Comparison of ENCODE assay signal across 1 cellular context in the genomic region with DNA sequence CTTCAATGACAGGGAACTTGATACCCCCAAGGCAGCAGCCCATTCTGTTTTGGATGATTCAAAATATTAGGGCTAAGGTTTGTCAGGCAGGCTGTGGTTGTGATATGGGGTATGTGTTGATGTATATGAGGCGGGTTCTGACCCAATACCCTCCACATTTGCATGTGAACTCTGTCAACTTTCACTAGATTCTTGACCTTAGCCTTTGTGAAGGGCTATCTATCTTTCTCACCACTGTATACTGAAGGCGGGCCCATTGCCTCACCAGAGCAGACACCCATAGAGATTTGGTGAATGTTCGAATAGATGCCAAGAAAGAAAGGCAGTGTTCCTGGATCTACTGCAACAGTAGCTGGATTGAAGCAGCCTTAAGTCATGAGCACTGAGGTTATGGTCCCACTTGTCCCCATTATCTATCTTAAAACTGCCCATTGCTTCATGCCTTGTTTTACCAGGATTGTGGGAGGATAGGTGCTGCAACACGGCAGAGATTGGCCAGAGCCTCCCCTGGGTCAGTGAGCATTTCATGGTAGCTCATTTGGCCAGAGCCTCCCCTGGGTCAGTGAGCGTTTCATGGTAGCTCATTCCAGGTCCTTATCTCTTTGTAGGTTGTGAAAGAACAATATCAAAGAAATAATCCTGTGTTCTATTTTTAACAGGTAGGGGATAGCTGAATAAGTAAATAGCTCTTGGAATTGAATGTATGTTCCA.
TF ChIP-seq lines count a peak whose summit lies in the region.

No MANE protein-coding gene starts in this region.

TF ChIP-seq in GM12878, 131 proteins besides CTCF, POLR2A, EP300 and RAD21 (continued from another document):
- TF ChIP-seq, protein P1, sequence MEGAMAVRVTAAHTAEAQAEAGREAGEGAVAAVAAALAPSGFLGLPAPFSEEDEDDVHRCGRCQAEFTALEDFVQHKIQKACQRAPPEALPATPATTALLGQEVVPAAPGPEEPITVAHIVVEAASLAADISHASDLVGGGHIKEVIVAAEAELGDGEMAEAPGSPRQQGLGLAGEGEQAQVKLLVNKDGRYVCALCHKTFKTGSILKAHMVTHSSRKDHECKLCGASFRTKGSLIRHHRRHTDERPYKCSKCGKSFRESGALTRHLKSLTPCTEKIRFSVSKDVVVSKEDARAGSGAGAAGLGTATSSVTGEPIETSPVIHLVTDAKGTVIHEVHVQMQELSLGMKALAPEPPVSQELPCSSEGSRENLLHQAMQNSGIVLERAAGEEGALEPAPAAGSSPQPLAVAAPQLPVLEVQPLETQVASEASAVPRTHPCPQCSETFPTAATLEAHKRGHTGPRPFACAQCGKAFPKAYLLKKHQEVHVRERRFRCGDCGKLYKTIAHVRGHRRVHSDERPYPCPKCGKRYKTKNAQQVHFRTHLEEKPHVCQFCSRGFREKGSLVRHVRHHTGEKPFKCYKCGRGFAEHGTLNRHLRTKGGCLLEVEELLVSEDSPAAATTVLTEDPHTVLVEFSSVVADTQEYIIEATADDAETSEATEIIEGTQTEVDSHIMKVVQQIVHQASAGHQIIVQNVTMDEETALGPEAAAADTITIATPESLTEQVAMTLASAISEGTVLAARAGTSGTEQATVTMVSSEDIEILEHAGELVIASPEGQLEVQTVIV (IDR thresholded peaks at IDR 0.05; ENCODE audit: borderline replicate concordance, partially characterized antibody), result no peak
- TF ChIP-seq ZNF384 (IDR thresholded peaks at IDR 0.05; ENCODE audit: borderline replicate concordance, low read depth, low read length) (no peak), SP1 (IDR thresholded peaks at IDR 0.05; ENCODE audit: low read depth, low read length) (no peak), CHD2 (IDR thresholded peaks at IDR 0.05; ENCODE audit: borderline replicate concordance, low read depth, low read length) (no peak)
- TF ChIP-seq, protein P2, sequence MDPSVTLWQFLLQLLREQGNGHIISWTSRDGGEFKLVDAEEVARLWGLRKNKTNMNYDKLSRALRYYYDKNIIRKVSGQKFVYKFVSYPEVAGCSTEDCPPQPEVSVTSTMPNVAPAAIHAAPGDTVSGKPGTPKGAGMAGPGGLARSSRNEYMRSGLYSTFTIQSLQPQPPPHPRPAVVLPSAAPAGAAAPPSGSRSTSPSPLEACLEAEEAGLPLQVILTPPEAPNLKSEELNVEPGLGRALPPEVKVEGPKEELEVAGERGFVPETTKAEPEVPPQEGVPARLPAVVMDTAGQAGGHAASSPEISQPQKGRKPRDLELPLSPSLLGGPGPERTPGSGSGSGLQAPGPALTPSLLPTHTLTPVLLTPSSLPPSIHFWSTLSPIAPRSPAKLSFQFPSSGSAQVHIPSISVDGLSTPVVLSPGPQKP (IDR thresholded peaks at IDR 0.05; ENCODE audit: low read depth, low read length), result no peak
- TF ChIP-seq, protein P3, sequence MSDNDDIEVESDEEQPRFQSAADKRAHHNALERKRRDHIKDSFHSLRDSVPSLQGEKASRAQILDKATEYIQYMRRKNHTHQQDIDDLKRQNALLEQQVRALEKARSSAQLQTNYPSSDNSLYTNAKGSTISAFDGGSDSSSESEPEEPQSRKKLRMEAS (IDR thresholded peaks at IDR 0.05; ENCODE audit: low read depth, low read length), result no peak
